Comparison of ENCODE assay signal across 32 cellular contexts in genomic region chr1:47912756-47913155, GRCh38.
"Had no signal": no experiment of that assay in that cellular context is flagged by ENCODE, and none has a peak within 500 bp of the region (broad histone marks: within the 10 kb centered on the region; RNA-seq: fewer than 3 reads in every experiment).

No MANE protein-coding gene starts in this region.

- H3K9me3 Mint-ChIP-seq: activated CD4-positive, alpha-beta memory T cell treated with anti-CD3 and anti-CD28 coated beads for 36 hours; activated CD4-positive, alpha-beta T cell treated with anti-CD3 and anti-CD28 coated beads, Interleukin-2, amount 10 ng/mL, durations not matched to agents 24 days and 14 days; activated naive CD4-positive, alpha-beta T cell treated with anti-CD3 and anti-CD28 coated beads for 36 hours; activated naive CD4-positive, alpha-beta T cell treated with anti-CD3 and anti-CD28 coated beads, Interleukin-2, amount 50 U/mL, for 24 hours; activated naive CD8-positive, alpha-beta T cell treated with anti-CD3 and anti-CD28 coated beads for 36 hours; activated naive CD8-positive, alpha-beta T cell treated with anti-CD3 and anti-CD28 coated beads, Interleukin-2, amount 50 U/mL, for 24 hours; activated T-helper 1 cell treated with anti-CD3 and anti-CD28 coated beads, Interleukin-12 subunit alpha, Interleukin-12 subunit beta, Interleukin-2, Interleukin-4 antibody, amounts not matched to agents 30 ng/mL and 10 ng/mL and 1 ng/mL, durations not matched to agents 14 hours and 24 hours and 36 hours; activated T-helper 2 cell treated with anti-CD3 and anti-CD28 coated beads, Interferon-gamma antibody, Interleukin-2, Interleukin-4, amounts not matched to agents 10 μg/mL and 5 μg/mL and 100 μg/mL, durations not matched to agents 14 hours and 24 hours and 36 hours; effector memory CD8-positive, alpha-beta T cell had no signal

- H3K4me3 Mint-ChIP-seq: activated CD4-positive, alpha-beta memory T cell treated with anti-CD3 and anti-CD28 coated beads for 36 hours; activated CD4-positive, alpha-beta T cell treated with anti-CD3 and anti-CD28 coated beads for 36 hours; activated CD4-positive, alpha-beta T cell treated with anti-CD3 and anti-CD28 coated beads, Interleukin-2, amount 10 ng/mL, durations not matched to agents 24 days and 14 days; activated CD8-positive, alpha-beta memory T cell treated with anti-CD3 and anti-CD28 coated beads, Interleukin-2, amount 10 ng/mL, durations not matched to agents 7 days and 5 days; activated CD8-positive, alpha-beta T cell treated with anti-CD3 and anti-CD28 coated beads, Interleukin-2, amount 10 ng/mL, durations not matched to agents 7 days and 5 days; activated naive CD4-positive, alpha-beta T cell treated with anti-CD3 and anti-CD28 coated beads for 36 hours; activated naive CD4-positive, alpha-beta T cell treated with anti-CD3 and anti-CD28 coated beads, Interleukin-2, amount 50 U/mL, for 24 hours; activated naive CD8-positive, alpha-beta T cell treated with anti-CD3 and anti-CD28 coated beads for 36 hours; activated naive CD8-positive, alpha-beta T cell treated with anti-CD3 and anti-CD28 coated beads, Interleukin-2, amount 50 U/mL, for 24 hours; activated T-helper 1 cell treated with anti-CD3 and anti-CD28 coated beads, Interleukin-12 subunit alpha, Interleukin-12 subunit beta, Interleukin-2, Interleukin-4 antibody, amounts not matched to agents 30 ng/mL and 10 ng/mL and 1 ng/mL, durations not matched to agents 14 hours and 24 hours and 36 hours; effector memory CD8-positive, alpha-beta T cell had no signal

- H3K4me1 Mint-ChIP-seq: activated CD4-positive, alpha-beta T cell treated with anti-CD3 and anti-CD28 coated beads for 36 hours; activated CD4-positive, alpha-beta T cell treated with anti-CD3 and anti-CD28 coated beads, Interleukin-2, amount 10 ng/mL, durations not matched to agents 24 days and 14 days; activated CD8-positive, alpha-beta memory T cell treated with anti-CD3 and anti-CD28 coated beads, Interleukin-2, amount 10 ng/mL, durations not matched to agents 7 days and 5 days; activated naive CD4-positive, alpha-beta T cell treated with anti-CD3 and anti-CD28 coated beads, Interleukin-2, amount 50 U/mL, for 24 hours; activated naive CD8-positive, alpha-beta T cell treated with anti-CD3 and anti-CD28 coated beads for 36 hours; activated naive CD8-positive, alpha-beta T cell treated with anti-CD3 and anti-CD28 coated beads, Interleukin-2, amount 50 U/mL, for 24 hours had no signal

- H3K36me3 ChIP-seq: adrenal gland, esophagus muscularis mucosa, gastrocnemius medialis had no signal

- H3K27me3 Mint-ChIP-seq: activated CD4-positive, alpha-beta T cell treated with anti-CD3 and anti-CD28 coated beads for 36 hours; activated CD4-positive, alpha-beta T cell treated with anti-CD3 and anti-CD28 coated beads, Interleukin-2, amount 10 ng/mL, durations not matched to agents 24 days and 14 days had no signal

- H3K4me3 ChIP-seq: adrenal gland, body of pancreas, esophagus muscularis mucosa, gastrocnemius medialis had no signal

- H3K27ac Mint-ChIP-seq: activated CD4-positive, alpha-beta memory T cell treated with anti-CD3 and anti-CD28 coated beads for 36 hours; activated CD4-positive, alpha-beta T cell treated with anti-CD3 and anti-CD28 coated beads for 36 hours; activated CD4-positive, alpha-beta T cell treated with anti-CD3 and anti-CD28 coated beads, Interleukin-2, amount 10 ng/mL, durations not matched to agents 24 days and 14 days; activated CD8-positive, alpha-beta memory T cell treated with anti-CD3 and anti-CD28 coated beads, Interleukin-2, amount 10 ng/mL, durations not matched to agents 7 days and 5 days; activated CD8-positive, alpha-beta T cell treated with anti-CD3 and anti-CD28 coated beads, Interleukin-2, amount 10 ng/mL, durations not matched to agents 7 days and 5 days; activated naive CD4-positive, alpha-beta T cell treated with anti-CD3 and anti-CD28 coated beads for 36 hours; activated naive CD4-positive, alpha-beta T cell treated with anti-CD3 and anti-CD28 coated beads, Interleukin-2, amount 50 U/mL, for 24 hours; activated naive CD8-positive, alpha-beta T cell treated with anti-CD3 and anti-CD28 coated beads for 36 hours; activated naive CD8-positive, alpha-beta T cell treated with anti-CD3 and anti-CD28 coated beads, Interleukin-2, amount 50 U/mL, for 24 hours; activated T-helper 1 cell treated with anti-CD3 and anti-CD28 coated beads, Interleukin-12 subunit alpha, Interleukin-12 subunit beta, Interleukin-2, Interleukin-4 antibody, amounts not matched to agents 30 ng/mL and 10 ng/mL and 1 ng/mL, durations not matched to agents 14 hours and 24 hours and 36 hours; activated T-helper 2 cell treated with anti-CD3 and anti-CD28 coated beads, Interferon-gamma antibody, Interleukin-2, Interleukin-4, amounts not matched to agents 10 μg/mL and 5 μg/mL and 100 μg/mL, durations not matched to agents 14 hours and 24 hours and 36 hours; effector memory CD8-positive, alpha-beta T cell had no signal

- H3K27me3 ChIP-seq: adrenal gland, body of pancreas, esophagus muscularis mucosa, foreskin keratinocyte, gastrocnemius medialis had no signal

- FAIRE-seq: colon had no signal

- H3K27ac ChIP-seq: adrenal gland, body of pancreas, esophagus muscularis mucosa, foreskin keratinocyte, gastrocnemius medialis had no signal

- ATAC-seq: activated CD4-positive, alpha-beta T cell treated with anti-CD3 and anti-CD28 coated beads for 36 hours; activated CD8-positive, alpha-beta memory T cell treated with anti-CD3 and anti-CD28 coated beads, Interleukin-2, amount 10 ng/mL, durations not matched to agents 7 days and 5 days; activated CD8-positive, alpha-beta T cell treated with anti-CD3 and anti-CD28 coated beads, Interleukin-2, amount 10 ng/mL, durations not matched to agents 7 days and 5 days; activated naive CD8-positive, alpha-beta T cell treated with anti-CD3 and anti-CD28 coated beads, Interleukin-2, amount 50 U/mL, for 24 hours; body of pancreas; effector memory CD8-positive, alpha-beta T cell; foreskin keratinocyte; gastrocnemius medialis had no signal

- DNase-seq: activated CD4-positive, alpha-beta memory T cell treated with anti-CD3 and anti-CD28 coated beads for 36 hours; activated CD4-positive, alpha-beta T cell treated with anti-CD3 and anti-CD28 coated beads for 36 hours; activated CD4-positive, alpha-beta T cell treated with anti-CD3 and anti-CD28 coated beads, Interleukin-2, amount 10 ng/mL, durations not matched to agents 24 days and 14 days; activated CD4-positive, CD25-positive, alpha-beta regulatory T cell; activated CD4-positive, CD25-positive, alpha-beta regulatory T cell treated with anti-CD3 and anti-CD28 coated beads, Interleukin-2, amount 50 U/mL, for 72 hours; activated CD8-positive, alpha-beta memory T cell treated with anti-CD3 and anti-CD28 coated beads, Interleukin-2, amount 10 ng/mL, durations not matched to agents 7 days and 5 days; activated CD8-positive, alpha-beta memory T cell treated with anti-CD3 and anti-CD28 coated beads, Interleukin-2, amount 50 U/mL, for 4 hours; activated CD8-positive, alpha-beta T cell treated with anti-CD3 and anti-CD28 coated beads, Interleukin-2, amount 10 ng/mL, durations not matched to agents 7 days and 5 days; activated effector memory CD4-positive, alpha-beta T cell treated with anti-CD3 and anti-CD28 coated beads, Interleukin-2, amount 50 U/mL, for 16 hours; activated naive CD4-positive, alpha-beta T cell treated with anti-CD3 and anti-CD28 coated beads for 36 hours; activated naive CD8-positive, alpha-beta T cell treated with anti-CD3 and anti-CD28 coated beads for 36 hours; activated naive CD8-positive, alpha-beta T cell treated with anti-CD3 and anti-CD28 coated beads, Interleukin-2, amount 50 U/mL, for 24 hours; activated T-cell treated with anti-CD3 and anti-CD28 coated beads, Interleukin-2, amount 50 U/mL, for 1 hour; activated T-cell treated with anti-CD3 and anti-CD28 coated beads, Interleukin-2, amount 50 U/mL, for 48 hours; adrenal gland; amygdala; aorta; body of pancreas; caudate nucleus; cortex of kidney; dermis blood vessel endothelial cell; effector CD4-positive, alpha-beta T cell; effector memory CD8-positive, alpha-beta T cell; erythroblast; foreskin keratinocyte; gastrocnemius medialis; T-helper 2 cell had no signal

- H3K36me3 Mint-ChIP-seq: activated CD4-positive, alpha-beta memory T cell treated with anti-CD3 and anti-CD28 coated beads for 36 hours; activated CD8-positive, alpha-beta memory T cell treated with anti-CD3 and anti-CD28 coated beads, Interleukin-2, amount 10 ng/mL, durations not matched to agents 7 days and 5 days; activated naive CD4-positive, alpha-beta T cell treated with anti-CD3 and anti-CD28 coated beads, Interleukin-2, amount 50 U/mL, for 24 hours; activated naive CD8-positive, alpha-beta T cell treated with anti-CD3 and anti-CD28 coated beads for 36 hours had no signal

- H3K4me1 ChIP-seq: adrenal gland, body of pancreas, gastrocnemius medialis had no signal

- H3K9me3 ChIP-seq: adrenal gland, body of pancreas, esophagus muscularis mucosa, gastrocnemius medialis had no signal
